In the genomic region with DNA sequence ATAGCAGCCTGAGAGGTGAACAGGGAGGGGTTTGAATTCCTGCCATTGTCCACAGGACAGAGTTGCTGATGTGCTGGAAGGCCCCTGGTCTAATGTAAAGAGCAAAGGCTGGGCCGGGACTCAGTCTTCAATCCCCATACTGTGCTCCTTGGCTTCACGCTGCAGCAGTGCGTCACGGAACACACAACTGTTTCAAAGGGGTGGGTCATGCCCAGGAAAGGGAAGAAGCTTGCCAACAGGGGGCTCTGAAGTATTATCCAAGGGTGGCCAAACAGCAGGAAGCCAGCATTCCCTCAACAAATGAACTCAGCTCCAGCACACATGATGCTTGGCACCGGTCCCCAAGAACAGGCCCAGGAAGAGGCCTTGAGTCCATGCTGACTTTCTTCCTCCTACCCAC, we compare ENCODE assay signal across 9 cellular contexts.
DNase-seq lines count a peak whose midpoint lies in the region; ATAC-seq and TF ChIP-seq lines count a peak whose summit lies in the region.
"Had no signal": no experiment of that assay in that cellular context is flagged by ENCODE, and none has a peak within 500 bp of the region (broad histone marks: within the 10 kb centered on the region; RNA-seq: fewer than 3 reads in every experiment).

No MANE protein-coding gene starts in this region.

- H3K9me3 ChIP-seq in endodermal cell (ENCODE audit: control insufficient read depth, low read length) (no peaks in the 10 kb centered on the region), testis (no peaks in the 10 kb centered on the region), MM.1S (replicated peaks; ENCODE audit: insufficient read depth, low read length) (no peaks in the 10 kb centered on the region)

- H3K9me2 ChIP-seq in MM.1S (replicated peaks; ENCODE audit: insufficient read depth, low read length): no peaks in the 10 kb centered on the region

- CTCF ChIA-PET in activated naive CD4-positive, alpha-beta T cell treated with anti-CD3 and anti-CD28 coated beads, Interleukin-2, amount 10 ng/mL, durations not matched to agents 7 days and 5 days (lab: Charles Lee): interaction anchor here (1.3 to 5.1 kb wide), 9 partner anchors 10 to 386 kb away, joined by 3 to 36 read pairs (median 9); no protein-coding TSS in a partner anchor

- H4K20me1 ChIP-seq in MM.1S (ENCODE audit: insufficient read depth, low read length): no peaks in the 10 kb centered on the region

- TF ChIP-seq CTCF in endodermal cell (conservative IDR thresholded peaks at IDR 0.05) (peak; percentile 61), testis (IDR thresholded peaks at IDR 0.05) (no peak), MM.1S (IDR thresholded peaks at IDR 0.05; ENCODE audit: low read length) (no peak)

- no peaks in the 10 kb centered on the region for H3K4me1 ChIP-seq in endodermal cell (ENCODE audit: control insufficient read depth, insufficient read depth, low read length)
- no peaks in the 10 kb centered on the region for H3K4me1 ChIP-seq in testis
- H3K4me1 ChIP-seq in MM.1S (ENCODE audit: low read length): peaks cover 36% of the 10 kb centered on the region

- no peak overlapping the region for H2AFZ ChIP-seq in MM.1S (ENCODE audit: low read length)

- peaks cover 70% of the 10 kb centered on the region for H3K4me1 Mint-ChIP-seq in activated naive CD4-positive, alpha-beta T cell treated with anti-CD3 and anti-CD28 coated beads, Interleukin-2, amount 10 ng/mL, durations not matched to agents 7 days and 5 days
- H3K4me1 Mint-ChIP-seq in endodermal cell: no peaks in the 10 kb centered on the region

- H3K9me3 Mint-ChIP-seq in activated naive CD4-positive, alpha-beta T cell treated with anti-CD3 and anti-CD28 coated beads, Interleukin-2, amount 10 ng/mL, durations not matched to agents 7 days and 5 days: no peaks in the 10 kb centered on the region
- H3K9me3 Mint-ChIP-seq in endodermal cell: no peaks in the 10 kb centered on the region
- H3K9me3 Mint-ChIP-seq: activated naive CD4-positive, alpha-beta T cell treated with anti-CD3 and anti-CD28 coated beads, Interleukin-2, amount 50 U/mL, for 24 hours had no signal

- no peak for ATAC-seq in HG02759 (IDR thresholded peaks at IDR 0.05; ENCODE audit: unreplicated experiment)
- ATAC-seq in left cardiac atrium: no peak

- H3K4me3 Mint-ChIP-seq in activated naive CD4-positive, alpha-beta T cell treated with anti-CD3 and anti-CD28 coated beads, Interleukin-2, amount 10 ng/mL, durations not matched to agents 7 days and 5 days: no peak overlapping the region
- H3K4me3 Mint-ChIP-seq in endodermal cell: no peak overlapping the region
- H3K4me3 Mint-ChIP-seq: activated naive CD4-positive, alpha-beta T cell treated with anti-CD3 and anti-CD28 coated beads, Interleukin-2, amount 50 U/mL, for 24 hours had no signal

- WGBS in endodermal cell (ENCODE audit: insufficient coverage in 1 of 2, insufficient read length in 1 of 2), 2 experiments: 72 to 87% methylated on average over 2 to 5 of the region's 5 CpGs
- 65 to 80% methylated on average over 4 to 5 of the region's 5 CpGs for WGBS in testis, 2 donors

- H3K27ac ChIP-seq in endodermal cell (ENCODE audit: low read depth, low read length) (no peak overlapping the region), testis (no peak overlapping the region), MM.1S (ENCODE audit: low read length) (no peak overlapping the region)

- no peak overlapping the region for H3K4me2 ChIP-seq in MM.1S (ENCODE audit: low read depth, low read length)

- H3K4me3 ChIP-seq in endodermal cell (ENCODE audit: low read length) (no peak overlapping the region), testis (no peak overlapping the region), MM.1S (ENCODE audit: low read length) (no peak overlapping the region)

- H3K36me3 Mint-ChIP-seq in activated naive CD4-positive, alpha-beta T cell treated with anti-CD3 and anti-CD28 coated beads, Interleukin-2, amount 10 ng/mL, durations not matched to agents 7 days and 5 days: peaks cover 7% of the 10 kb centered on the region
- H3K36me3 Mint-ChIP-seq in endodermal cell (ENCODE audit: low read depth): no peaks in the 10 kb centered on the region

- DNase-seq in activated naive CD4-positive, alpha-beta T cell treated with anti-CD3 and anti-CD28 coated beads, Interleukin-2, amount 10 ng/mL, durations not matched to agents 7 days and 5 days: no peak
- no peak for DNase-seq in activated naive CD4-positive, alpha-beta T cell treated with anti-CD3 and anti-CD28 coated beads, Interleukin-2, amount 50 U/mL, for 16 hours
- DNase-seq in NCI-H748 treated with DMSO at 0.1 percent for 48 hours (lab: John Stamatoyannopoulos, UW) (peak; percentile 8), endodermal cell (peak; percentile 74), testis (peak; percentile 52), left cardiac atrium (no peak), MM.1S (no peak)

- no peak for TF ChIP-seq POLR2A in testis (IDR thresholded peaks at IDR 0.05)

- H3K79me2 ChIP-seq in MM.1S (ENCODE audit: low read length): no peaks in the 10 kb centered on the region

- H3K27ac Mint-ChIP-seq in activated naive CD4-positive, alpha-beta T cell treated with anti-CD3 and anti-CD28 coated beads, Interleukin-2, amount 10 ng/mL, durations not matched to agents 7 days and 5 days: peak overlapping the region; percentile 39
- no peak overlapping the region for H3K27ac Mint-ChIP-seq in endodermal cell
- H3K27ac Mint-ChIP-seq: activated naive CD4-positive, alpha-beta T cell treated with anti-CD3 and anti-CD28 coated beads, Interleukin-2, amount 50 U/mL, for 24 hours had no signal

- H3K9ac ChIP-seq in endodermal cell (ENCODE audit: extremely low read depth, low read length, poor library complexity, severe bottlenecking) (no peak overlapping the region), MM.1S (ENCODE audit: low read length) (no peak overlapping the region)

- intact Hi-C loops in testis (cut with DNase I; ENCODE audit: low total_unique reads) (loop anchor here (10.0 kb wide), 2 partner anchors 169 to 391 kb away; a partner anchor contains a TSS), left cardiac atrium (cut with DNase I) (loop anchor here (2.0 to 10.0 kb wide), 5 partner anchors 169 to 474 kb away; a partner anchor contains a TSS)

- H3F3A ChIP-seq in MM.1S (ENCODE audit: insufficient read depth, low read length): peaks cover 26% of the 10 kb centered on the region

- H3K27me3 ChIP-seq in endodermal cell (ENCODE audit: control insufficient read depth, insufficient read depth, low read length, poor library complexity, severe bottlenecking): no peaks in the 10 kb centered on the region
- H3K27me3 ChIP-seq in testis: no peaks in the 10 kb centered on the region
- H3K27me3 ChIP-seq in MM.1S (replicated peaks; ENCODE audit: insufficient read depth, low read length): no peaks in the 10 kb centered on the region

- peaks cover 5% of the 10 kb centered on the region for H3K27me3 Mint-ChIP-seq in activated naive CD4-positive, alpha-beta T cell treated with anti-CD3 and anti-CD28 coated beads, Interleukin-2, amount 10 ng/mL, durations not matched to agents 7 days and 5 days
- H3K27me3 Mint-ChIP-seq in endodermal cell (ENCODE audit: insufficient read depth): no peaks in the 10 kb centered on the region
- H3K27me3 Mint-ChIP-seq: activated naive CD4-positive, alpha-beta T cell treated with anti-CD3 and anti-CD28 coated beads, Interleukin-2, amount 50 U/mL, for 24 hours had no signal

- H3K36me3 ChIP-seq in endodermal cell (ENCODE audit: control insufficient read depth, insufficient read depth, low read length) (no peaks in the 10 kb centered on the region), testis (ENCODE audit: low read depth, missing control alignments) (no peaks in the 10 kb centered on the region), MM.1S (replicated peaks; ENCODE audit: insufficient read depth, low read length) (no peaks in the 10 kb centered on the region)

Comparison
In these comparisons a context has a peak if more than half of its experiments do, and no peak if none do; other contexts are left out.
1. DNase-seq: peak in NCI-H748 treated with DMSO at 0.1 percent for 48 hours (single experiment), endodermal cell (single experiment) and testis (single experiment); none in activated naive CD4-positive, alpha-beta T cell treated with anti-CD3 and anti-CD28 coated beads, Interleukin-2, amount 10 ng/mL, durations not matched to agents 7 days and 5 days (single experiment), activated naive CD4-positive, alpha-beta T cell treated with anti-CD3 and anti-CD28 coated beads, Interleukin-2, amount 50 U/mL, for 16 hours (single experiment), left cardiac atrium (single experiment) and MM.1S (single experiment).